In genomic region chr2:219737270-219737691, GRCh38 we compare ENCODE assay signal across 10 cellular contexts.
A peak's percentile ranks its signal among the peaks of the same experiment; 100 is the strongest.
DNase-seq lines count a peak whose midpoint lies in the region; ATAC-seq, FAIRE-seq and TF ChIP-seq lines count a peak whose summit lies in the region.
"Had no signal": no experiment of that assay in that cellular context is flagged by ENCODE, and none has a peak within 500 bp of the region (broad histone marks: within the 10 kb centered on the region; RNA-seq: fewer than 3 reads in every experiment).

No MANE protein-coding gene starts in this region.

- WGBS in liver, result 55% methylated on average over 4 of the region's 4 CpGs
- 63 to 64% methylated on average over 4 of the region's 4 CpGs for WGBS in esophagus squamous epithelium, 2 donors

- H3K4me3 ChIP-seq in NB4 (ENCODE audit: low read depth, low read length), result no peak overlapping the region
- no peak overlapping the region for H3K4me3 ChIP-seq in brain microvascular endothelial cell (ENCODE audit: low read depth, low read length)
- no peak overlapping the region for H3K4me3 ChIP-seq in liver (ENCODE audit: low read depth in 1 of 3, low read length in 3 of 3)
- no peak overlapping the region for H3K4me3 ChIP-seq in esophagus squamous epithelium

- ATAC-seq in GM18861 (IDR thresholded peaks at IDR 0.05; ENCODE audit: unreplicated experiment) (no peak), GM18868 (IDR thresholded peaks at IDR 0.05; ENCODE audit: unreplicated experiment) (no peak)

- H3K36me3 ChIP-seq in brain microvascular endothelial cell (replicated peaks) (no peaks in the 10 kb centered on the region), liver (ENCODE audit: control insufficient read depth in 4 of 4, insufficient read depth in 3 of 4, low read depth in 1 of 4, low read length in 3 of 4) (no peaks in the 10 kb centered on the region), esophagus squamous epithelium (no peaks in the 10 kb centered on the region)

- FAIRE-seq in D721Med (lab: Jason Lieb, UNC), result no peak
- FAIRE-seq: islet of Langerhans had no signal

- peak; percentile 39 to 68 for TF ChIP-seq RAD21 in liver (IDR thresholded peaks at IDR 0.05)

- no peak overlapping the region for H3K27ac ChIP-seq in brain microvascular endothelial cell
- no peak overlapping the region for H3K27ac ChIP-seq in liver (ENCODE audit: low read depth in 1 of 2, low read length in 2 of 2)
- no peak overlapping the region for H3K27ac ChIP-seq in esophagus squamous epithelium
- H3K27ac ChIP-seq: KMS-11 had no signal

- no peak for TF ChIP-seq POLR2A in NB4 (IDR thresholded peaks at IDR 0.05; ENCODE audit: extremely low read depth, insufficient read length)
- TF ChIP-seq POLR2A in esophagus squamous epithelium (IDR thresholded peaks at IDR 0.05), result no peak

- H3K4me1 ChIP-seq in liver (ENCODE audit: control insufficient read depth in 4 of 4, insufficient read depth in 4 of 4, low read length in 3 of 4) (no peaks in the 10 kb centered on the region), esophagus squamous epithelium (peaks cover 0 to 58% (median 0%) of the 10 kb centered on the region in 3 donors)

- intact Hi-C loops in esophagus squamous epithelium (cut with DNase I), result no loop called here

- in situ Hi-C loops in brain microvascular endothelial cell (cut with HindIII; ENCODE audit: low pct_ligation_motif_present, low sequenced_read_pairs), result no loop called here

- H3K9ac ChIP-seq in liver (ENCODE audit: low read depth in 1 of 2, low read length in 2 of 2), result no peak overlapping the region
- H3K9ac ChIP-seq: KMS-11 had no signal

- no peaks in the 10 kb centered on the region for H3K9me3 ChIP-seq in liver (ENCODE audit: control insufficient read depth in 4 of 4, low read length in 3 of 4)
- H3K9me3 ChIP-seq in esophagus squamous epithelium, result no peaks in the 10 kb centered on the region

- TF ChIP-seq CTCF in D721Med (IDR thresholded peaks at IDR 0.05; ENCODE audit: insufficient read depth, missing control alignments) (peak; percentile 43), NB4 (IDR thresholded peaks at IDR 0.05; ENCODE audit: low read depth, low read length) (no peak), brain microvascular endothelial cell (IDR thresholded peaks at IDR 0.05; ENCODE audit: low read depth, low read length, missing control alignments) (peak; percentile 75), liver (IDR thresholded peaks at IDR 0.05; ENCODE audit: low read depth, low read length, missing input control) (peak; percentile 15), esophagus squamous epithelium (IDR thresholded peaks at IDR 0.05) (peak in 2 of 6 experiments; percentile 20 to 22)

- DNase-seq in D721Med (ENCODE audit: insufficient read length, low spot score) (no peak), NB4 (ENCODE audit: low read depth) (peak; percentile 16), brain microvascular endothelial cell (peak; percentile 8), SK-N-DZ (ENCODE audit: low spot score) (no peak), esophagus squamous epithelium (lab: John Stamatoyannopoulos, UW) (no peak)

- H3K27me3 ChIP-seq in brain microvascular endothelial cell (replicated peaks) (no peaks in the 10 kb centered on the region), liver (ENCODE audit: control insufficient read depth in 4 of 4, insufficient read depth in 4 of 4, low read length in 3 of 4) (peaks cover 0 to 8% (median 0%) of the 10 kb centered on the region in 4 donors), esophagus squamous epithelium (peaks cover 0 to 6% (median 0%) of the 10 kb centered on the region in 4 donors)

TF ChIP-seq in liver, 16 proteins besides CTCF, POLR2A, EP300 and RAD21:
- no peak for TF ChIP-seq SP1 (IDR thresholded peaks at IDR 0.05)
- no peak for TF ChIP-seq ZBTB33 (IDR thresholded peaks at IDR 0.05)
- no peak for TF ChIP-seq YY1 (IDR thresholded peaks at IDR 0.05)
- TF ChIP-seq NR2F2 (IDR thresholded peaks at IDR 0.05), result no peak
- no peak for TF ChIP-seq FOXA1 (IDR thresholded peaks at IDR 0.05)
- no peak for TF ChIP-seq MAX (IDR thresholded peaks at IDR 0.05)
- no peak for TF ChIP-seq JUND (IDR thresholded peaks at IDR 0.05)
- no peak for TF ChIP-seq RXRA (IDR thresholded peaks at IDR 0.05)
- no peak for TF ChIP-seq HNF4A (conservative IDR thresholded peaks at IDR 0.05)
- TF ChIP-seq TAF1 (conservative IDR thresholded peaks at IDR 0.05), result no peak

Comparison
In these comparisons a context has a peak if more than half of its experiments do, and no peak if none do; other contexts are left out.
1. DNase-seq: peak in NB4 (single experiment) and brain microvascular endothelial cell (single experiment); none in D721Med (single experiment), SK-N-DZ (single experiment) and esophagus squamous epithelium (single experiment).